In genomic region chrX:20594985-20595384, GRCh38 we compare ENCODE assay signal across 12 cellular contexts.
A peak's percentile ranks its signal among the peaks of the same experiment; 100 is the strongest.
DNase-seq lines count a peak whose midpoint lies in the region; ATAC-seq and TF ChIP-seq lines count a peak whose summit lies in the region.
"Had no signal": no experiment of that assay in that cellular context is flagged by ENCODE, and none has a peak within 500 bp of the region (broad histone marks: within the 10 kb centered on the region; RNA-seq: fewer than 3 reads in every experiment).

No MANE protein-coding gene starts in this region.

- DNase-seq in BE2C = no peak
- DNase-seq in HEK293T (ENCODE audit: extremely low spot score) = peak; percentile 16
- DNase-seq in astrocyte of the spinal cord (ENCODE audit: low read depth, low spot score) = no peak
- DNase-seq in caudate nucleus (lab: John Stamatoyannopoulos, UW) = no peak
- DNase-seq in NCI-H1930 (lab: John Stamatoyannopoulos, UW) = no peak
- no peak for DNase-seq in mucosa of descending colon
- DNase-seq: activated CD4-positive, alpha-beta T cell treated with anti-CD3 and anti-CD28 coated beads, Interleukin-2, amount 10 ng/mL, durations not matched to agents 7 days and 5 days; activated naive CD8-positive, alpha-beta T cell treated with anti-CD3 and anti-CD28 coated beads, Interleukin-2, amount 10 ng/mL, durations not matched to agents 7 days and 5 days; left ventricle myocardium superior; NCI-H2029 treated with DMSO at 0.1 percent for 48 hours had no signal

- TF ChIP-seq CTCF in BE2C (IDR thresholded peaks at IDR 0.05; ENCODE audit: low read depth, low read length) = peak; percentile 41
- peak; percentile 23 for TF ChIP-seq CTCF in astrocyte of the spinal cord (IDR thresholded peaks at IDR 0.05; ENCODE audit: low read depth, low read length)
- TF ChIP-seq CTCF in liver (IDR thresholded peaks at IDR 0.05; ENCODE audit: low read depth, low read length, missing input control) = peak; percentile 12
- TF ChIP-seq CTCF in mucosa of descending colon (IDR thresholded peaks at IDR 0.05) = no peak

- intact Hi-C loops in mucosa of descending colon (cut with DNase I, micrococcal nuclease) = no loop called here

- CTCF ChIA-PET in HEK293T (lab: Yijun Ruan, JAX) = no interaction called here

- H3K4me1 ChIP-seq in BE2C (peaks cover 6% of the 10 kb centered on the region), liver (ENCODE audit: control insufficient read depth in 4 of 4, insufficient read depth in 4 of 4, low read length in 3 of 4) (peaks cover 0 to 2% (median 0%) of the 10 kb centered on the region in 4 donors), mucosa of descending colon (ENCODE audit: low read depth) (no peaks in the 10 kb centered on the region)

- TF ChIP-seq RAD21 in liver (IDR thresholded peaks at IDR 0.05) = no peak

- H3K36me3 ChIP-seq in BE2C (no peaks in the 10 kb centered on the region), liver (ENCODE audit: control insufficient read depth in 4 of 4, insufficient read depth in 3 of 4, low read depth in 1 of 4, low read length in 3 of 4) (no peaks in the 10 kb centered on the region), mucosa of descending colon (ENCODE audit: low read depth) (no peaks in the 10 kb centered on the region)

- in situ Hi-C loops in astrocyte of the spinal cord (cut with HindIII; ENCODE audit: low sequenced_read_pairs) = no loop called here

- ATAC-seq in GM18861 (IDR thresholded peaks at IDR 0.05; ENCODE audit: unreplicated experiment) (no peak), mucosa of descending colon (no peak)
- ATAC-seq: left ventricle myocardium superior had no signal

- H3K27me3 ChIP-seq in BE2C (no peaks in the 10 kb centered on the region), liver (ENCODE audit: control insufficient read depth in 4 of 4, insufficient read depth in 4 of 4, low read length in 3 of 4) (peaks cover 0 to 2% (median 0%) of the 10 kb centered on the region in 4 donors)

- H3K27ac ChIP-seq in liver (ENCODE audit: low read depth in 1 of 2, low read length in 2 of 2) (no peak overlapping the region), caudate nucleus (ENCODE audit: low read depth, low read length) (no peak overlapping the region)

- H3K9me3 ChIP-seq in BE2C (no peaks in the 10 kb centered on the region), liver (ENCODE audit: control insufficient read depth in 4 of 4, low read length in 3 of 4) (no peaks in the 10 kb centered on the region), mucosa of descending colon (no peaks in the 10 kb centered on the region)

- no peak overlapping the region for H3K9ac ChIP-seq in liver (ENCODE audit: low read depth in 1 of 2, low read length in 2 of 2)

- POLR2A ChIA-PET in HEK293T (lab: Yijun Ruan, JAX) = no interaction called here

- 78% methylated on average over 2 of the region's 2 CpGs for WGBS in liver

- H3K4me3 ChIP-seq in BE2C (ENCODE audit: low read depth, low read length) (no peak overlapping the region), astrocyte of the spinal cord (ENCODE audit: low read depth, low read length) (no peak overlapping the region), liver (ENCODE audit: low read depth in 1 of 3, low read length in 3 of 3) (no peak overlapping the region), mucosa of descending colon (no peak overlapping the region)

TF ChIP-seq in HEK293T, 16 proteins besides CTCF, POLR2A, EP300 and RAD21:
- TF ChIP-seq BHLHE40 (IDR thresholded peaks at IDR 0.05; ENCODE audit: borderline replicate concordance) (no peak), ELF4 (IDR thresholded peaks at IDR 0.05) (no peak), CTBP1 (IDR thresholded peaks at IDR 0.05; ENCODE audit: borderline replicate concordance) (no peak), L3MBTL2 (conservative IDR thresholded peaks at IDR 0.05) (no peak), PKNOX1 (IDR thresholded peaks at IDR 0.05) (no peak)

TF ChIP-seq in liver, 16 proteins besides CTCF, POLR2A, EP300 and RAD21:
- TF ChIP-seq, protein P1, sequence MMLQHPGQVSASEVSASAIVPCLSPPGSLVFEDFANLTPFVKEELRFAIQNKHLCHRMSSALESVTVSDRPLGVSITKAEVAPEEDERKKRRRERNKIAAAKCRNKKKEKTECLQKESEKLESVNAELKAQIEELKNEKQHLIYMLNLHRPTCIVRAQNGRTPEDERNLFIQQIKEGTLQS (IDR thresholded peaks at IDR 0.05) = no peak
- TF ChIP-seq ZBTB33 (IDR thresholded peaks at IDR 0.05) = no peak
- no peak for TF ChIP-seq SP1 (IDR thresholded peaks at IDR 0.05)
- no peak for TF ChIP-seq HNF4A (conservative IDR thresholded peaks at IDR 0.05)
- TF ChIP-seq HNF4G (IDR thresholded peaks at IDR 0.05) = no peak
- no peak for TF ChIP-seq RXRA (IDR thresholded peaks at IDR 0.05)
- no peak for TF ChIP-seq GABPA (IDR thresholded peaks at IDR 0.05 in 1 of 2, conservative IDR thresholded peaks at IDR 0.05 in 1 of 2)
- TF ChIP-seq FOXA1 (IDR thresholded peaks at IDR 0.05) = no peak
- TF ChIP-seq NR2F2 (IDR thresholded peaks at IDR 0.05) = no peak
- TF ChIP-seq YY1 (IDR thresholded peaks at IDR 0.05) = no peak
- TF ChIP-seq TAF1 (conservative IDR thresholded peaks at IDR 0.05) = no peak
- TF ChIP-seq, protein P2, sequence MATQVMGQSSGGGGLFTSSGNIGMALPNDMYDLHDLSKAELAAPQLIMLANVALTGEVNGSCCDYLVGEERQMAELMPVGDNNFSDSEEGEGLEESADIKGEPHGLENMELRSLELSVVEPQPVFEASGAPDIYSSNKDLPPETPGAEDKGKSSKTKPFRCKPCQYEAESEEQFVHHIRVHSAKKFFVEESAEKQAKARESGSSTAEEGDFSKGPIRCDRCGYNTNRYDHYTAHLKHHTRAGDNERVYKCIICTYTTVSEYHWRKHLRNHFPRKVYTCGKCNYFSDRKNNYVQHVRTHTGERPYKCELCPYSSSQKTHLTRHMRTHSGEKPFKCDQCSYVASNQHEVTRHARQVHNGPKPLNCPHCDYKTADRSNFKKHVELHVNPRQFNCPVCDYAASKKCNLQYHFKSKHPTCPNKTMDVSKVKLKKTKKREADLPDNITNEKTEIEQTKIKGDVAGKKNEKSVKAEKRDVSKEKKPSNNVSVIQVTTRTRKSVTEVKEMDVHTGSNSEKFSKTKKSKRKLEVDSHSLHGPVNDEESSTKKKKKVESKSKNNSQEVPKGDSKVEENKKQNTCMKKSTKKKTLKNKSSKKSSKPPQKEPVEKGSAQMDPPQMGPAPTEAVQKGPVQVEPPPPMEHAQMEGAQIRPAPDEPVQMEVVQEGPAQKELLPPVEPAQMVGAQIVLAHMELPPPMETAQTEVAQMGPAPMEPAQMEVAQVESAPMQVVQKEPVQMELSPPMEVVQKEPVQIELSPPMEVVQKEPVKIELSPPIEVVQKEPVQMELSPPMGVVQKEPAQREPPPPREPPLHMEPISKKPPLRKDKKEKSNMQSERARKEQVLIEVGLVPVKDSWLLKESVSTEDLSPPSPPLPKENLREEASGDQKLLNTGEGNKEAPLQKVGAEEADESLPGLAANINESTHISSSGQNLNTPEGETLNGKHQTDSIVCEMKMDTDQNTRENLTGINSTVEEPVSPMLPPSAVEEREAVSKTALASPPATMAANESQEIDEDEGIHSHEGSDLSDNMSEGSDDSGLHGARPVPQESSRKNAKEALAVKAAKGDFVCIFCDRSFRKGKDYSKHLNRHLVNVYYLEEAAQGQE (IDR thresholded peaks at IDR 0.05) = no peak
- TF ChIP-seq MAX (IDR thresholded peaks at IDR 0.05) = no peak
- no peak for TF ChIP-seq FOXA2 (IDR thresholded peaks at IDR 0.05)
- no peak for TF ChIP-seq JUND (IDR thresholded peaks at IDR 0.05)
- TF ChIP-seq EGR1 (IDR thresholded peaks at IDR 0.05; ENCODE audit: low read depth in 2 of 2) = no peak
TF ChIP-seq in liver: peak in this region for 0.
